In genomic region chr5:139141841-139142240, GRCh38 we compare ENCODE assay signal across 8 cellular contexts. TPM values are rescaled to one million over a fixed set of nuclear protein-coding genes. Genes with fewer than 3 reads are reported as not detected.
DNase-seq lines count a peak whose midpoint lies in the region; ATAC-seq and TF ChIP-seq lines count a peak whose summit lies in the region.

No MANE protein-coding gene starts in this region.

- CTCF ChIA-PET in activated naive CD4-positive, alpha-beta T cell treated with anti-CD3 and anti-CD28 coated beads, Interleukin-2, amount 10 ng/mL, durations not matched to agents 7 days and 5 days (lab: Charles Lee), result interaction anchor here (0.9 to 1.2 kb wide), 2 partner anchors 16 to 94 kb away, joined by 5 read pairs; no protein-coding TSS in a partner anchor

- H3K9me3 ChIP-seq in left ventricle myocardium inferior (replicated peaks), result no peaks in the 10 kb centered on the region

- H3K27ac ChIP-seq in left ventricle myocardium inferior (replicated peaks), result peak overlapping the region; percentile 85

- H3K36me3 Mint-ChIP-seq in endothelial cell (ENCODE audit: low read depth, unreplicated experiment), result no peaks in the 10 kb centered on the region
- H3K36me3 Mint-ChIP-seq in activated naive CD4-positive, alpha-beta T cell treated with anti-CD3 and anti-CD28 coated beads, Interleukin-2, amount 10 ng/mL, durations not matched to agents 7 days and 5 days, result no peaks in the 10 kb centered on the region

- no peaks in the 10 kb centered on the region for H3K9me3 Mint-ChIP-seq in endothelial cell (ENCODE audit: unreplicated experiment)
- H3K9me3 Mint-ChIP-seq in activated naive CD4-positive, alpha-beta T cell treated with anti-CD3 and anti-CD28 coated beads, Interleukin-2, amount 10 ng/mL, durations not matched to agents 7 days and 5 days, result no peaks in the 10 kb centered on the region

- H3K4me1 Mint-ChIP-seq in endothelial cell (ENCODE audit: unreplicated experiment), result peaks cover 16% of the 10 kb centered on the region
- no peaks in the 10 kb centered on the region for H3K4me1 Mint-ChIP-seq in activated naive CD4-positive, alpha-beta T cell treated with anti-CD3 and anti-CD28 coated beads, Interleukin-2, amount 10 ng/mL, durations not matched to agents 7 days and 5 days

- DNase-seq in Caki2 (ENCODE audit: low read depth) (peak; percentile 7), astrocyte of the hippocampus (ENCODE audit: low read depth, low spot score) (peak; percentile 90), left ventricle myocardium inferior (peak; percentile 45), pons (ENCODE audit: low spot score) (peak; percentile 42), endothelial cell (ENCODE audit: low spot score) (no peak), NCI-H128 (lab: John Stamatoyannopoulos, UW; ENCODE audit: unreplicated experiment) (no peak)
- no peak for DNase-seq in activated naive CD4-positive, alpha-beta T cell treated with anti-CD3 and anti-CD28 coated beads, Interleukin-2, amount 10 ng/mL, durations not matched to agents 7 days and 5 days

- ATAC-seq in GM19395 (IDR thresholded peaks at IDR 0.05; ENCODE audit: unreplicated experiment), result no peak

- H3K4me3 ChIP-seq in left ventricle myocardium inferior, result no peak overlapping the region

- intact Hi-C loops in left ventricle myocardium inferior (cut with micrococcal nuclease), result no loop called here

- no peak overlapping the region for H3K27ac Mint-ChIP-seq in endothelial cell (ENCODE audit: unreplicated experiment)
- no peak overlapping the region for H3K27ac Mint-ChIP-seq in activated naive CD4-positive, alpha-beta T cell treated with anti-CD3 and anti-CD28 coated beads, Interleukin-2, amount 10 ng/mL, durations not matched to agents 7 days and 5 days

- no peaks in the 10 kb centered on the region for H3K36me3 ChIP-seq in left ventricle myocardium inferior

- in situ Hi-C loops in Caki2 (cut with HindIII; ENCODE audit: low pct_unique_long_range_greater_than_20kb, low sequenced_read_pairs), result no loop called here

- peaks cover 1% of the 10 kb centered on the region for H3K27me3 Mint-ChIP-seq in endothelial cell (ENCODE audit: unreplicated experiment)
- H3K27me3 Mint-ChIP-seq in activated naive CD4-positive, alpha-beta T cell treated with anti-CD3 and anti-CD28 coated beads, Interleukin-2, amount 10 ng/mL, durations not matched to agents 7 days and 5 days, result no peaks in the 10 kb centered on the region

- no peak overlapping the region for H3K4me3 Mint-ChIP-seq in endothelial cell (ENCODE audit: unreplicated experiment)
- no peak overlapping the region for H3K4me3 Mint-ChIP-seq in activated naive CD4-positive, alpha-beta T cell treated with anti-CD3 and anti-CD28 coated beads, Interleukin-2, amount 10 ng/mL, durations not matched to agents 7 days and 5 days

- TF ChIP-seq CTCF in left ventricle myocardium inferior (IDR thresholded peaks at IDR 0.05; ENCODE audit: borderline replicate concordance) (no peak), endothelial cell (IDR thresholded peaks at IDR 0.05; ENCODE audit: unreplicated experiment) (no peak)

- H3K4me1 ChIP-seq in left ventricle myocardium inferior, result peaks cover 60% of the 10 kb centered on the region

- H3K27me3 ChIP-seq in left ventricle myocardium inferior (ENCODE audit: low read depth), result no peaks in the 10 kb centered on the region

RNA-seq across cellular contexts. Expression of gene SIL1, which starts 56.3 kb away (rescaled TPM):
- total RNA-seq in Caki2 (2014; rRNA removed; shearing (Covaris generic); ENCODE audit: low replicate concordance), result 57.6 and 84.0 TPM in 2 replicates
- total RNA-seq in left ventricle myocardium inferior (39.3 TPM), endothelial cell (ENCODE audit: unreplicated experiment) (35.6 TPM)

Comparison
In these comparisons a context has a peak if more than half of its experiments do, and no peak if none do; other contexts are left out.
1. DNase-seq: peak in Caki2 (single experiment), astrocyte of the hippocampus (single experiment), left ventricle myocardium inferior (single experiment) and pons (single experiment); none in endothelial cell (single experiment), activated naive CD4-positive, alpha-beta T cell treated with anti-CD3 and anti-CD28 coated beads, Interleukin-2, amount 10 ng/mL, durations not matched to agents 7 days and 5 days (single experiment) and NCI-H128 (single experiment).